In genomic region chr10:127195571-127196226, GRCh38 we compare ENCODE assay signal across 11 cellular contexts. TPM values are rescaled to one million over a fixed set of nuclear protein-coding genes. Genes with fewer than 3 reads are reported as not detected.
A peak's percentile ranks its signal among the peaks of the same experiment; 100 is the strongest.
DNase-seq lines count a peak whose midpoint lies in the region; ATAC-seq, FAIRE-seq and TF ChIP-seq lines count a peak whose summit lies in the region.
"Had no signal": no experiment of that assay in that cellular context is flagged by ENCODE, and none has a peak within 500 bp of the region (broad histone marks: within the 10 kb centered on the region; RNA-seq: fewer than 3 reads in every experiment).

No MANE protein-coding gene starts in this region.

- H3K27me3 ChIP-seq in hepatocyte: peaks cover 55% of the 10 kb centered on the region
- H3K27me3 ChIP-seq in rectal smooth muscle tissue (ENCODE audit: control insufficient read depth, insufficient read depth, low read length): no peaks in the 10 kb centered on the region

- H3K9me3 ChIP-seq in ES-I3 (ENCODE audit: control insufficient read depth, insufficient read depth, low read length) (no peaks in the 10 kb centered on the region), hepatocyte (ENCODE audit: low read depth) (no peaks in the 10 kb centered on the region)

- no peaks in the 10 kb centered on the region for H3K9me2 ChIP-seq in hepatocyte (replicated peaks; ENCODE audit: insufficient read depth)

- H3K4me1 ChIP-seq in ES-I3 (ENCODE audit: insufficient read depth, low read length) (peaks cover 4% of the 10 kb centered on the region; the same call in 1 of the 2 replicates), hepatocyte (ENCODE audit: insufficient read depth) (peaks cover 11% of the 10 kb centered on the region), rectal smooth muscle tissue (ENCODE audit: control insufficient read depth, insufficient read depth, low read length) (no peaks in the 10 kb centered on the region)

- no peak overlapping the region for H2AFZ ChIP-seq in hepatocyte

- no peaks in the 10 kb centered on the region for H3K79me2 ChIP-seq in hepatocyte

- H3K36me3 ChIP-seq in ES-I3 (ENCODE audit: insufficient read depth, low read length): no peaks in the 10 kb centered on the region; the same call in 1 of the 2 replicates
- no peaks in the 10 kb centered on the region for H3K36me3 ChIP-seq in hepatocyte (replicated peaks; ENCODE audit: insufficient read depth, low read depth)
- no peaks in the 10 kb centered on the region for H3K36me3 ChIP-seq in rectal smooth muscle tissue (ENCODE audit: control insufficient read depth, insufficient read depth, low read length)

- in situ Hi-C loops in astrocyte of the spinal cord (cut with HindIII; ENCODE audit: low sequenced_read_pairs): no loop called here

- H3K4me3 Mint-ChIP-seq in activated naive CD4-positive, alpha-beta T cell treated with anti-CD3 and anti-CD28 coated beads, Interleukin-2, amount 10 ng/mL, durations not matched to agents 7 days and 5 days: no peak overlapping the region
- H3K4me3 Mint-ChIP-seq: activated CD4-positive, alpha-beta T cell treated with anti-CD3 and anti-CD28 coated beads, Interleukin-2, amount 10 ng/mL, durations not matched to agents 24 days and 14 days had no signal

- peak overlapping the region; percentile 56 for H3K9ac ChIP-seq in ES-I3 (ENCODE audit: low read depth, low read length)
- no peak overlapping the region for H3K9ac ChIP-seq in rectal smooth muscle tissue (ENCODE audit: low read length)

- H3K27ac ChIP-seq in hepatocyte (no peak overlapping the region), rectal smooth muscle tissue (ENCODE audit: low read depth, low read length) (no peak overlapping the region)
- H3K27ac ChIP-seq: epithelial cell of prostate had no signal

- 1% methylated on average over 51 of the region's 77 CpGs for whole genome bisulfite sequencing in hepatocyte (ENCODE audit: low lambda C conversion rate, missing lambda C conversion rate)

- TF ChIP-seq CTCF in astrocyte of the spinal cord (IDR thresholded peaks at IDR 0.05; ENCODE audit: low read depth, low read length) (no peak), hepatocyte (IDR thresholded peaks at IDR 0.05; ENCODE audit: poor library complexity) (no peak)

- H3K27me3 Mint-ChIP-seq in activated naive CD4-positive, alpha-beta T cell treated with anti-CD3 and anti-CD28 coated beads, Interleukin-2, amount 10 ng/mL, durations not matched to agents 7 days and 5 days: peaks cover 36% of the 10 kb centered on the region

- no peak overlapping the region for H3K27ac Mint-ChIP-seq in activated naive CD4-positive, alpha-beta T cell treated with anti-CD3 and anti-CD28 coated beads, Interleukin-2, amount 10 ng/mL, durations not matched to agents 7 days and 5 days
- H3K27ac Mint-ChIP-seq: activated CD4-positive, alpha-beta T cell treated with anti-CD3 and anti-CD28 coated beads, Interleukin-2, amount 10 ng/mL, durations not matched to agents 24 days and 14 days had no signal

- no peaks in the 10 kb centered on the region for H3K4me1 Mint-ChIP-seq in activated naive CD4-positive, alpha-beta T cell treated with anti-CD3 and anti-CD28 coated beads, Interleukin-2, amount 10 ng/mL, durations not matched to agents 7 days and 5 days
- H3K4me1 Mint-ChIP-seq: activated CD4-positive, alpha-beta T cell treated with anti-CD3 and anti-CD28 coated beads, Interleukin-2, amount 10 ng/mL, durations not matched to agents 24 days and 14 days had no signal

- peaks cover 33% of the 10 kb centered on the region for H4K20me1 ChIP-seq in hepatocyte (ENCODE audit: insufficient read depth, poor library complexity, severe bottlenecking)

- DNase-seq in astrocyte of the spinal cord (ENCODE audit: low read depth, low spot score): peak; percentile 19
- peak; percentile 15 for DNase-seq in hepatocyte (ENCODE audit: low spot score)
- no peak for DNase-seq in activated naive CD4-positive, alpha-beta T cell treated with anti-CD3 and anti-CD28 coated beads, Interleukin-2, amount 10 ng/mL, durations not matched to agents 7 days and 5 days
- DNase-seq in HTR-8/SVneo (ENCODE audit: insufficient read length, low spot score): no peak
- no peak for DNase-seq in NK-92 treated with Interleukin-12 subunit alpha and Interleukin-12 subunit beta, amount 100 ng/mL, for 24 hours (lab: John Stamatoyannopoulos, UW)
- DNase-seq: activated CD4-positive, alpha-beta T cell treated with anti-CD3 and anti-CD28 coated beads, Interleukin-2, amount 10 ng/mL, durations not matched to agents 24 days and 14 days; stimulated activated CD4-positive, alpha-beta T cell treated with anti-CD3 and anti-CD28 coated beads, Interleukin-2, amount 100 ng/mL, for 48 hours had no signal

- CTCF ChIA-PET in activated naive CD4-positive, alpha-beta T cell treated with anti-CD3 and anti-CD28 coated beads, Interleukin-2, amount 10 ng/mL, durations not matched to agents 7 days and 5 days (lab: Charles Lee): no interaction called here

- no peaks in the 10 kb centered on the region for H3K36me3 Mint-ChIP-seq in activated naive CD4-positive, alpha-beta T cell treated with anti-CD3 and anti-CD28 coated beads, Interleukin-2, amount 10 ng/mL, durations not matched to agents 7 days and 5 days

- peak overlapping the region; percentile 97 for H3K4me2 ChIP-seq in hepatocyte

- H3K4me3 ChIP-seq in astrocyte of the spinal cord (ENCODE audit: low read depth, low read length) (peak overlapping the region; percentile 32), hepatocyte (peak overlapping the region; percentile 45), rectal smooth muscle tissue (ENCODE audit: low read length) (peak overlapping the region; percentile 45)

- no peak for ATAC-seq in HG02973 (IDR thresholded peaks at IDR 0.05; ENCODE audit: unreplicated experiment)

- H3K9me3 Mint-ChIP-seq in activated naive CD4-positive, alpha-beta T cell treated with anti-CD3 and anti-CD28 coated beads, Interleukin-2, amount 10 ng/mL, durations not matched to agents 7 days and 5 days: no peaks in the 10 kb centered on the region
- H3K9me3 Mint-ChIP-seq: activated CD4-positive, alpha-beta T cell treated with anti-CD3 and anti-CD28 coated beads, Interleukin-2, amount 10 ng/mL, durations not matched to agents 24 days and 14 days had no signal

- FAIRE-seq in HTR-8/SVneo (lab: Jason Lieb, UNC): no peak

RNA-seq across cellular contexts. Expression of gene INSYN2A, which starts 0.7 kb away (rescaled TPM):
- 0.48 and 0.97 TPM in 2 replicates for total RNA-seq in hepatocyte
- 0.77 and 1.7 TPM in 2 replicates for polyA plus RNA-seq in hepatocyte
- total RNA-seq: activated CD4-positive, alpha-beta T cell treated with anti-CD3 and anti-CD28 coated beads, Interleukin-2, amount 10 ng/mL, durations not matched to agents 24 days and 14 days had no signal

Comparison
In these comparisons a context has a peak if more than half of its experiments do, and no peak if none do; other contexts are left out.
1. DNase-seq: peak in astrocyte of the spinal cord (single experiment) and hepatocyte (single experiment); none in activated naive CD4-positive, alpha-beta T cell treated with anti-CD3 and anti-CD28 coated beads, Interleukin-2, amount 10 ng/mL, durations not matched to agents 7 days and 5 days (single experiment), HTR-8/SVneo (single experiment) and NK-92 treated with Interleukin-12 subunit alpha and Interleukin-12 subunit beta, amount 100 ng/mL, for 24 hours (single experiment).
2. Peak in every context shown above with its lines, with median percentiles within 50 percentile points of each other: H3K4me3 ChIP-seq.